ENCODE assay signal across 1 cellular context in genomic region chr20:5590899-5591298, GRCh38.
TF ChIP-seq lines count a peak whose summit lies in the region.

No MANE protein-coding gene starts in this region.

TF ChIP-seq in WTC11, 78 proteins besides CTCF, POLR2A, EP300 and RAD21 (continued from another document):
- TF ChIP-seq, protein P1, sequence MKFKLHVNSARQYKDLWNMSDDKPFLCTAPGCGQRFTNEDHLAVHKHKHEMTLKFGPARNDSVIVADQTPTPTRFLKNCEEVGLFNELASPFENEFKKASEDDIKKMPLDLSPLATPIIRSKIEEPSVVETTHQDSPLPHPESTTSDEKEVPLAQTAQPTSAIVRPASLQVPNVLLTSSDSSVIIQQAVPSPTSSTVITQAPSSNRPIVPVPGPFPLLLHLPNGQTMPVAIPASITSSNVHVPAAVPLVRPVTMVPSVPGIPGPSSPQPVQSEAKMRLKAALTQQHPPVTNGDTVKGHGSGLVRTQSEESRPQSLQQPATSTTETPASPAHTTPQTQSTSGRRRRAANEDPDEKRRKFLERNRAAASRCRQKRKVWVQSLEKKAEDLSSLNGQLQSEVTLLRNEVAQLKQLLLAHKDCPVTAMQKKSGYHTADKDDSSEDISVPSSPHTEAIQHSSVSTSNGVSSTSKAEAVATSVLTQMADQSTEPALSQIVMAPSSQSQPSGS (CRISPR knock-in tag; IDR thresholded peaks at IDR 0.05; ENCODE audit: borderline replicate concordance, low read depth), result no peak
- TF ChIP-seq, protein P2, sequence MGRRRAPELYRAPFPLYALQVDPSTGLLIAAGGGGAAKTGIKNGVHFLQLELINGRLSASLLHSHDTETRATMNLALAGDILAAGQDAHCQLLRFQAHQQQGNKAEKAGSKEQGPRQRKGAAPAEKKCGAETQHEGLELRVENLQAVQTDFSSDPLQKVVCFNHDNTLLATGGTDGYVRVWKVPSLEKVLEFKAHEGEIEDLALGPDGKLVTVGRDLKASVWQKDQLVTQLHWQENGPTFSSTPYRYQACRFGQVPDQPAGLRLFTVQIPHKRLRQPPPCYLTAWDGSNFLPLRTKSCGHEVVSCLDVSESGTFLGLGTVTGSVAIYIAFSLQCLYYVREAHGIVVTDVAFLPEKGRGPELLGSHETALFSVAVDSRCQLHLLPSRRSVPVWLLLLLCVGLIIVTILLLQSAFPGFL (CRISPR knock-in tag; IDR thresholded peaks at IDR 0.05; ENCODE audit: borderline replicate concordance), result no peak
- TF ChIP-seq SMAD4 (CRISPR knock-in tag; IDR thresholded peaks at IDR 0.05) (no peak), NR3C1 (CRISPR knock-in tag; conservative IDR thresholded peaks at IDR 0.05; ENCODE audit: low read depth) (no peak), KAT7 (CRISPR knock-in tag; IDR thresholded peaks at IDR 0.05; ENCODE audit: borderline replicate concordance) (no peak), GABPB1 (CRISPR knock-in tag; IDR thresholded peaks at IDR 0.05) (no peak), ZNF138 (CRISPR knock-in tag; conservative IDR thresholded peaks at IDR 0.05) (no peak), MYBL2 (CRISPR knock-in tag; IDR thresholded peaks at IDR 0.05) (no peak), ZNF317 (CRISPR knock-in tag; IDR thresholded peaks at IDR 0.05; ENCODE audit: borderline replicate concordance, low read depth) (no peak), NFYB (CRISPR knock-in tag; conservative IDR thresholded peaks at IDR 0.05; ENCODE audit: low read depth) (no peak), MLX (CRISPR knock-in tag; IDR thresholded peaks at IDR 0.05) (no peak)
- TF ChIP-seq, protein P3, sequence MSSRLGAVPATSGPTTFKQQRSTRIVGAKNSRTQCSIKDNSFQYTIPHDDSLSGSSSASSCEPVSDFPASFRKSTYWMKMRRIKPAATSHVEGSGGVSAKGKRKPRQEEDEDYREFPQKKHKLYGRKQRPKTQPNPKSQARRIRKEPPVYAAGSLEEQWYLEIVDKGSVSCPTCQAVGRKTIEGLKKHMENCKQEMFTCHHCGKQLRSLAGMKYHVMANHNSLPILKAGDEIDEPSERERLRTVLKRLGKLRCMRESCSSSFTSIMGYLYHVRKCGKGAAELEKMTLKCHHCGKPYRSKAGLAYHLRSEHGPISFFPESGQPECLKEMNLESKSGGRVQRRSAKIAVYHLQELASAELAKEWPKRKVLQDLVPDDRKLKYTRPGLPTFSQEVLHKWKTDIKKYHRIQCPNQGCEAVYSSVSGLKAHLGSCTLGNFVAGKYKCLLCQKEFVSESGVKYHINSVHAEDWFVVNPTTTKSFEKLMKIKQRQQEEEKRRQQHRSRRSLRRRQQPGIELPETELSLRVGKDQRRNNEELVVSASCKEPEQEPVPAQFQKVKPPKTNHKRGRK (CRISPR knock-in tag; IDR thresholded peaks at IDR 0.05; ENCODE audit: borderline replicate concordance), result no peak
- TF ChIP-seq, protein P4, sequence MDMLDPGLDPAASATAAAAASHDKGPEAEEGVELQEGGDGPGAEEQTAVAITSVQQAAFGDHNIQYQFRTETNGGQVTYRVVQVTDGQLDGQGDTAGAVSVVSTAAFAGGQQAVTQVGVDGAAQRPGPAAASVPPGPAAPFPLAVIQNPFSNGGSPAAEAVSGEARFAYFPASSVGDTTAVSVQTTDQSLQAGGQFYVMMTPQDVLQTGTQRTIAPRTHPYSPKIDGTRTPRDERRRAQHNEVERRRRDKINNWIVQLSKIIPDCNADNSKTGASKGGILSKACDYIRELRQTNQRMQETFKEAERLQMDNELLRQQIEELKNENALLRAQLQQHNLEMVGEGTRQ (CRISPR knock-in tag; IDR thresholded peaks at IDR 0.05), result no peak
